Comparison of ENCODE assay signal across 7 cellular contexts in the genomic region with DNA sequence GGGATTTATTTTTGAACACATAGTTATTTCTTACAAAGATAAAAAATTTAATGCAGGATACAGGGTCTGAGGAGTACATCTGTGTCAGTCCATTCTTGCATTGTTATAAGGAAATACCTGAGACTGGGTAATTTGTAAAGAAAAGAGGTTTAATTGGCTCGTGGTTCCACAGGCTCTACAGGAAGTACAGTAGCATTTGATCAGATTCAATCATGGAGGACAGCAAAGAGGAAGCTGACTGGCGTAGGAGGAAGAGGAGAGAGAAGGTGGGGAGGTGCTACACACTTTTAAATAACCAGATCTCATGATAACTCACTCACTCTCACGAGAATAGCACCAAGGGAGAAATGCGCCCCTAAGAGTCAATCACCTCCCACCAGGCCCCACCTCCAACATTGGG.
"Had no signal": no experiment of that assay in that cellular context is flagged by ENCODE, and none has a peak within 500 bp of the region (broad histone marks: within the 10 kb centered on the region; RNA-seq: fewer than 3 reads in every experiment).

No MANE protein-coding gene starts in this region.

- H3K27ac ChIP-seq: HL-60, KMS-11 had no signal

- H3K9ac ChIP-seq: KMS-11 had no signal

- FAIRE-seq: HepG2, HTR-8/SVneo had no signal

- DNase-seq: IMR-90, KBM-7, KG1 had no signal

- H3K4me2 ChIP-seq: KMS-11 had no signal

- ATAC-seq: HepG2 had no signal
